In genomic region chr2:72757177-72757775, GRCh38 we compare ENCODE assay signal across 14 cellular contexts.
DNase-seq lines count a peak whose midpoint lies in the region; ATAC-seq, FAIRE-seq and TF ChIP-seq lines count a peak whose summit lies in the region.
"Had no signal": no experiment of that assay in that cellular context is flagged by ENCODE, and none has a peak within 500 bp of the region (broad histone marks: within the 10 kb centered on the region; RNA-seq: fewer than 3 reads in every experiment).

No MANE protein-coding gene starts in this region.

- H3K4me3 ChIP-seq in fibroblast of villous mesenchyme (ENCODE audit: low read depth, low read length), result no peak overlapping the region
- H3K4me3 ChIP-seq in pancreas, result no peak overlapping the region
- H3K4me3 ChIP-seq: gastrocnemius medialis had no signal

- no peaks in the 10 kb centered on the region for H3K36me3 ChIP-seq in pancreas
- H3K36me3 ChIP-seq: gastrocnemius medialis had no signal

- FAIRE-seq in pancreas (lab: Jason Lieb, UNC), result no peak

- no peaks in the 10 kb centered on the region for H3K9me3 ChIP-seq in pancreas
- H3K9me3 ChIP-seq: gastrocnemius medialis had no signal

- intact Hi-C loops in pancreas (cut with DNase I), result no loop called here

- WGBS in pancreas, 2 donors, result 19% methylated on average over 3 of the region's 3 CpGs

- peak overlapping the region in 3 of 4 donors; percentile 23 to 46 (median 24) for H3K27ac ChIP-seq in pancreas
- H3K27ac ChIP-seq: gastrocnemius medialis had no signal

- DNase-seq in HCEC 1CT (peak; percentile 14), fibroblast of villous mesenchyme (ENCODE audit: low read depth) (peak; percentile 82), pancreas (peak in 3 of 6 donors; percentile 55 to 63 (median 62)), NCI-H82 treated with DMSO at 0.1 percent for 48 hours (lab: John Stamatoyannopoulos, UW; ENCODE audit: unreplicated experiment) (no peak), GDM1 (lab: John Stamatoyannopoulos, UW) (no peak), NCI-H2227 treated with DMSO at 0.1 percent for 48 hours (lab: John Stamatoyannopoulos, UW) (no peak)
- DNase-seq: aorta; gastrocnemius medialis; NCI-H1105; SIG-M5; stimulated activated CD4-positive, alpha-beta T cell treated with anti-CD3 and anti-CD28 coated beads, Interleukin-4, amount 100 ng/mL, for 24 hours had no signal

- no peaks in the 10 kb centered on the region for H3K27me3 ChIP-seq in pancreas
- H3K27me3 ChIP-seq: gastrocnemius medialis had no signal

- peaks cover 19 to 25% (median 25%) of the 10 kb centered on the region in 3 donors for H3K4me1 ChIP-seq in pancreas

- no peak for ATAC-seq in SK-N-SH treated with all-trans-retinoic acid at 6 μM for 48 hours
- peak; percentile 84 to 94 (median 94) for ATAC-seq in pancreas
- ATAC-seq in GM21367 (IDR thresholded peaks at IDR 0.05; ENCODE audit: unreplicated experiment), result no peak
- ATAC-seq: gastrocnemius medialis; natural killer cell treated with Interleukin-12 subunit alpha and Interleukin-12 subunit beta and Interleukin-15 and Interleukin-18, amount 100 ng/mL, for 72 hours had no signal

- TF ChIP-seq CTCF in fibroblast of villous mesenchyme (IDR thresholded peaks at IDR 0.05; ENCODE audit: insufficient read depth, low read depth, low read length), result no peak
- TF ChIP-seq CTCF in pancreas (IDR thresholded peaks at IDR 0.05), result no peak

TF ChIP-seq in SK-N-SH treated with all-trans-retinoic acid at 6 μM for 48 hours, 23 proteins besides CTCF, POLR2A, EP300 and RAD21:
- TF ChIP-seq RARB (CRISPR knock-in tag; IDR thresholded peaks at IDR 0.05) (no peak), ESRRG (CRISPR knock-in tag; IDR thresholded peaks at IDR 0.05) (peak; percentile 99), TCF4 (CRISPR knock-in tag; IDR thresholded peaks at IDR 0.05; ENCODE audit: borderline replicate concordance) (peak; percentile 82), TSHZ2 (CRISPR knock-in tag; IDR thresholded peaks at IDR 0.05) (peak; percentile 98), ZFP30 (CRISPR knock-in tag; IDR thresholded peaks at IDR 0.05) (peak; percentile 78), PPARA (CRISPR knock-in tag; IDR thresholded peaks at IDR 0.05; ENCODE audit: borderline replicate concordance) (peak; percentile 98), ZC3H10 (CRISPR knock-in tag; IDR thresholded peaks at IDR 0.05) (peak; percentile 72), CSDC2 (CRISPR knock-in tag; IDR thresholded peaks at IDR 0.05) (peak; percentile 100), BACH2 (CRISPR knock-in tag; IDR thresholded peaks at IDR 0.05; ENCODE audit: borderline replicate concordance) (peak; percentile 99), CSRNP3 (CRISPR knock-in tag; IDR thresholded peaks at IDR 0.05) (peak; percentile 97), ZNF565 (CRISPR knock-in tag; conservative IDR thresholded peaks at IDR 0.05; ENCODE audit: low read depth) (peak; percentile 98), OSR1 (CRISPR knock-in tag; IDR thresholded peaks at IDR 0.05) (no peak), ISL1 (CRISPR knock-in tag; IDR thresholded peaks at IDR 0.05) (peak; percentile 97), SNAI2 (CRISPR knock-in tag; IDR thresholded peaks at IDR 0.05) (peak; percentile 100), ZFP3 (CRISPR knock-in tag; IDR thresholded peaks at IDR 0.05) (peak; percentile 93), CREB5 (CRISPR knock-in tag; IDR thresholded peaks at IDR 0.05; ENCODE audit: low read depth) (peak; percentile 99), GLIS3 (CRISPR knock-in tag; IDR thresholded peaks at IDR 0.05) (peak; percentile 99), ZNF8 (CRISPR knock-in tag; IDR thresholded peaks at IDR 0.05) (peak; percentile 81), PATZ1 (CRISPR knock-in tag; IDR thresholded peaks at IDR 0.05; ENCODE audit: borderline replicate concordance) (peak; percentile 89; the same call in 1 of the 2 replicates), ARNTL (CRISPR knock-in tag; IDR thresholded peaks at IDR 0.05; ENCODE audit: borderline replicate concordance, low read depth) (peak; percentile 90; the same call in 1 of the 2 replicates), ZNF70 (CRISPR knock-in tag; IDR thresholded peaks at IDR 0.05) (peak; percentile 74), POU6F1 (CRISPR knock-in tag; IDR thresholded peaks at IDR 0.05; ENCODE audit: borderline replicate concordance, low read depth) (peak; percentile 100; the same call in 1 of the 2 replicates), TOX (CRISPR knock-in tag; IDR thresholded peaks at IDR 0.05; ENCODE audit: borderline replicate concordance) (no peak)

Comparison
In these comparisons a context has a peak if more than half of its experiments do, and no peak if none do; other contexts are left out.
1. DNase-seq: peak in HCEC 1CT (single experiment) and fibroblast of villous mesenchyme (single experiment); none in NCI-H82 treated with DMSO at 0.1 percent for 48 hours (single experiment), GDM1 (single experiment) and NCI-H2227 treated with DMSO at 0.1 percent for 48 hours (single experiment).
2. ATAC-seq: peak in pancreas (4 of 4); none in SK-N-SH treated with all-trans-retinoic acid at 6 μM for 48 hours (single experiment) and GM21367 (single experiment).